Comparison of ENCODE assay signal across 23 cellular contexts in the genomic region with DNA sequence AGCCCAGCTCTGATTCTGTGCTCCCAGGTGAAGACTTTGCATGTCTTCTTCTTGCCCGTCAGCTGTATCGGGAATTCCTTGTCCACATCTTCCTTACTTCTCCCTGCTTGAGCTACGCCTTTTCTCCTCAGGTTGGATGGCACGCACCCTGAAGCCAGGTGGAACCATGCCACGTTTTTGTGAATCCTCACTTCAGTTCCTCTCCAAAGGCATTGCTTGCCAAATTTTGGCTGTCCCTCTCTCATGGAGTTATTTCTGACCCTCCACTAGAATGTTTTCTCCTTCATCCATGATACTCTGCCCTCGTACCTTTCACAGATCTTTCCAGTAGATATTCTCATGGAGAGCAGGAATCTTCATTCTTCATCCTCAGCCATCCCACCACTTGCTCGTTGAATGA.
"Had no signal": no experiment of that assay in that cellular context is flagged by ENCODE, and none has a peak within 500 bp of the region (broad histone marks: within the 10 kb centered on the region; RNA-seq: fewer than 3 reads in every experiment).

No MANE protein-coding gene starts in this region.

- H3K4me3 Mint-ChIP-seq: activated CD4-positive, alpha-beta memory T cell treated with anti-CD3 and anti-CD28 coated beads, Interleukin-2, amount 10 ng/mL, durations not matched to agents 7 days and 5 days; activated naive CD4-positive, alpha-beta T cell treated with anti-CD3 and anti-CD28 coated beads, Interleukin-2, amount 10 ng/mL, durations not matched to agents 7 days and 5 days; activated naive CD8-positive, alpha-beta T cell treated with anti-CD3 and anti-CD28 coated beads, Interleukin-2, amount 10 ng/mL, durations not matched to agents 7 days and 5 days; T-helper 1 cell treated with Interleukin-12 subunit alpha and Interleukin-12 subunit beta and Interleukin-4 antibody, amounts not matched to agents 30 μg/mL and 1 μg/mL, for 36 hours had no signal

- H3K27ac Mint-ChIP-seq: activated CD4-positive, alpha-beta memory T cell treated with anti-CD3 and anti-CD28 coated beads, Interleukin-2, amount 10 ng/mL, durations not matched to agents 7 days and 5 days; activated naive CD4-positive, alpha-beta T cell treated with anti-CD3 and anti-CD28 coated beads, Interleukin-2, amount 10 ng/mL, durations not matched to agents 7 days and 5 days; activated T-helper 2 cell treated with anti-CD3 and anti-CD28 coated beads, Interferon-gamma antibody, Interleukin-2, Interleukin-4, amounts not matched to agents 10 μg/mL and 5 μg/mL and 100 μg/mL, durations not matched to agents 14 hours and 24 hours and 36 hours; T-helper 1 cell treated with Interleukin-12 subunit alpha and Interleukin-12 subunit beta and Interleukin-4 antibody, amounts not matched to agents 30 μg/mL and 1 μg/mL, for 36 hours had no signal

- H3K4me1 Mint-ChIP-seq: activated naive CD4-positive, alpha-beta T cell treated with anti-CD3 and anti-CD28 coated beads, Interleukin-2, amount 10 ng/mL, durations not matched to agents 7 days and 5 days had no signal

- ATAC-seq: activated CD4-positive, CD25-positive, alpha-beta regulatory T cell treated with anti-CD3 and anti-CD28 coated beads, Interleukin-2, amount 50 U/mL, for 24 hours; Panc1 had no signal

- H3K9me3 Mint-ChIP-seq: activated CD4-positive, alpha-beta memory T cell treated with anti-CD3 and anti-CD28 coated beads, Interleukin-2, amount 10 ng/mL, durations not matched to agents 7 days and 5 days; activated naive CD4-positive, alpha-beta T cell treated with anti-CD3 and anti-CD28 coated beads, Interleukin-2, amount 10 ng/mL, durations not matched to agents 7 days and 5 days; activated naive CD8-positive, alpha-beta T cell treated with anti-CD3 and anti-CD28 coated beads, Interleukin-2, amount 10 ng/mL, durations not matched to agents 7 days and 5 days; activated T-helper 2 cell treated with anti-CD3 and anti-CD28 coated beads, Interferon-gamma antibody, Interleukin-2, Interleukin-4, amounts not matched to agents 10 μg/mL and 5 μg/mL and 100 μg/mL, durations not matched to agents 14 hours and 24 hours and 36 hours; T-helper 1 cell treated with Interleukin-12 subunit alpha and Interleukin-12 subunit beta and Interleukin-4 antibody, amounts not matched to agents 30 μg/mL and 1 μg/mL, for 36 hours had no signal

- H3K27ac ChIP-seq: RWPE1 had no signal

- DNase-seq: activated CD4-positive, alpha-beta memory T cell treated with anti-CD3 and anti-CD28 coated beads, Interleukin-2, amount 10 ng/mL, durations not matched to agents 7 days and 5 days; activated CD4-positive, alpha-beta T cell treated with anti-CD3 and anti-CD28 coated beads for 4 hours; activated gamma-delta T cell treated with Interleukin-2 at 50 U/mL for 16 hours; activated naive CD4-positive, alpha-beta T cell treated with anti-CD3 and anti-CD28 coated beads, Interleukin-2, amount 10 ng/mL, durations not matched to agents 7 days and 5 days; activated naive CD8-positive, alpha-beta T cell treated with anti-CD3 and anti-CD28 coated beads, Interleukin-2, amount 10 ng/mL, durations not matched to agents 7 days and 5 days; activated T-cell treated with anti-CD3 and anti-CD28 coated beads for 4 hours; activated T-cell treated with anti-CD3 and anti-CD28 coated beads, Interleukin-2, amount 50 U/mL, for 48 hours; aorta; MM.1S; NCI-H1105; NCI-H1436; NCI-H1694 treated with DMSO at 0.1 percent for 48 hours; NCI-H2029 treated with DMSO at 0.1 percent for 48 hours; NCI-H345; NCI-H510A; NCI-H526 treated with DMSO at 0.1 percent for 48 hours; NCI-H82; SHP77 treated with DMSO at 0.1 percent for 48 hours had no signal

- H3K27me3 Mint-ChIP-seq: activated CD4-positive, alpha-beta memory T cell treated with anti-CD3 and anti-CD28 coated beads, Interleukin-2, amount 10 ng/mL, durations not matched to agents 7 days and 5 days; activated naive CD4-positive, alpha-beta T cell treated with anti-CD3 and anti-CD28 coated beads, Interleukin-2, amount 10 ng/mL, durations not matched to agents 7 days and 5 days; activated naive CD8-positive, alpha-beta T cell treated with anti-CD3 and anti-CD28 coated beads, Interleukin-2, amount 10 ng/mL, durations not matched to agents 7 days and 5 days had no signal
